In genomic region chr1:243763806-243764205, GRCh38 we compare ENCODE assay signal across 22 cellular contexts.
DNase-seq lines count a peak whose midpoint lies in the region; ATAC-seq lines count a peak whose summit lies in the region.
"Had no signal": no experiment of that assay in that cellular context is flagged by ENCODE, and none has a peak within 500 bp of the region (broad histone marks: within the 10 kb centered on the region; RNA-seq: fewer than 3 reads in every experiment).

No MANE protein-coding gene starts in this region.

- ATAC-seq in GM21737 (IDR thresholded peaks at IDR 0.05; ENCODE audit: unreplicated experiment) = no peak
- ATAC-seq: GM23338, HepG2 had no signal

- CTCF ChIA-PET in activated CD4-positive, alpha-beta memory T cell treated with anti-CD3 and anti-CD28 coated beads for 36 hours (lab: Charles Lee) = no interaction called here

- DNase-seq in Ammon's horn (ENCODE audit: low spot score) (peak; percentile 32), G401 (ENCODE audit: low spot score) (peak; percentile 61), NCI-H524 treated with DMSO at 0.1 percent for 48 hours (lab: John Stamatoyannopoulos, UW) (peak; percentile 6), fibroblast of peridontal ligament (ENCODE audit: extremely low read depth) (peak; percentile 13), COR-L47 (lab: John Stamatoyannopoulos, UW) (no peak), GM19238 (ENCODE audit: insufficient read length, low spot score) (no peak)
- no peak for DNase-seq in activated CD4-positive, alpha-beta memory T cell treated with anti-CD3 and anti-CD28 coated beads for 36 hours
- DNase-seq: 8988T; ACHN; CD4-positive, CD25-positive, alpha-beta regulatory T cell; DMS79 treated with DMSO at 0.1 percent for 48 hours; H9; Karpas-422; NCI-H1092 treated with DMSO at 0.1 percent for 48 hours; NCI-H1436 treated with DMSO at 0.1 percent for 48 hours; NCI-H2029 treated with DMSO at 0.1 percent for 48 hours; RPMI8226; SHP77; T-helper 1 cell had no signal

- POLR2A ChIA-PET in activated CD4-positive, alpha-beta memory T cell treated with anti-CD3 and anti-CD28 coated beads for 36 hours (lab: Charles Lee) = no interaction called here

- H3K27ac Mint-ChIP-seq in activated CD4-positive, alpha-beta memory T cell treated with anti-CD3 and anti-CD28 coated beads for 36 hours = no peak overlapping the region
- H3K27ac Mint-ChIP-seq: CD4-positive, CD25-positive, alpha-beta regulatory T cell; GM23338; H9 had no signal

- intact Hi-C loops in activated CD4-positive, alpha-beta memory T cell treated with anti-CD3 and anti-CD28 coated beads for 36 hours (cut with micrococcal nuclease) = no loop called here

- peaks cover 34% of the 10 kb centered on the region for H3K4me1 Mint-ChIP-seq in activated CD4-positive, alpha-beta memory T cell treated with anti-CD3 and anti-CD28 coated beads for 36 hours (ENCODE audit: low read depth)

- in situ Hi-C loops in G401 (cut with HindIII; ENCODE audit: low sequenced_read_pairs) = no loop called here

- H3K9me3 Mint-ChIP-seq in activated CD4-positive, alpha-beta memory T cell treated with anti-CD3 and anti-CD28 coated beads for 36 hours = no peaks in the 10 kb centered on the region
- H3K9me3 Mint-ChIP-seq: CD4-positive, CD25-positive, alpha-beta regulatory T cell; GM23338; H9 had no signal

- no peak overlapping the region for H3K4me3 Mint-ChIP-seq in activated CD4-positive, alpha-beta memory T cell treated with anti-CD3 and anti-CD28 coated beads for 36 hours
- H3K4me3 Mint-ChIP-seq: CD4-positive, CD25-positive, alpha-beta regulatory T cell; GM23338; H9 had no signal

- no peaks in the 10 kb centered on the region for H3K36me3 Mint-ChIP-seq in activated CD4-positive, alpha-beta memory T cell treated with anti-CD3 and anti-CD28 coated beads for 36 hours
- H3K36me3 Mint-ChIP-seq: CD4-positive, CD25-positive, alpha-beta regulatory T cell had no signal

- no peaks in the 10 kb centered on the region for H3K27me3 Mint-ChIP-seq in activated CD4-positive, alpha-beta memory T cell treated with anti-CD3 and anti-CD28 coated beads for 36 hours

Comparison
In these comparisons a context has a peak if more than half of its experiments do, and no peak if none do; other contexts are left out.
1. DNase-seq: peak in Ammon's horn (single experiment), G401 (single experiment), NCI-H524 treated with DMSO at 0.1 percent for 48 hours (single experiment) and fibroblast of peridontal ligament (single experiment); none in COR-L47 (single experiment), activated CD4-positive, alpha-beta memory T cell treated with anti-CD3 and anti-CD28 coated beads for 36 hours (single experiment) and GM19238 (single experiment).